ENCODE assay signal across 23 cellular contexts in genomic region chr2:239998006-239998405, GRCh38. TPM values are rescaled to one million over a fixed set of nuclear protein-coding genes. Genes with fewer than 3 reads are reported as not detected.
A peak's percentile ranks its signal among the peaks of the same experiment; 100 is the strongest.
DNase-seq lines count a peak whose midpoint lies in the region; ATAC-seq and FAIRE-seq lines count a peak whose summit lies in the region.
"Had no signal": no experiment of that assay in that cellular context is flagged by ENCODE, and none has a peak within 500 bp of the region (broad histone marks: within the 10 kb centered on the region; RNA-seq: fewer than 3 reads in every experiment).

No MANE protein-coding gene starts in this region.

- H3K4me1 ChIP-seq in NT2/D1 (ENCODE audit: insufficient read depth, insufficient read length): peaks cover 5% of the 10 kb centered on the region
- H3K4me1 ChIP-seq in small intestine (ENCODE audit: control insufficient read depth in 2 of 2, insufficient read depth in 1 of 2, low read depth in 1 of 2, low read length in 1 of 2): no peaks in the 10 kb centered on the region

- no peak for ATAC-seq in memory B cell (ENCODE audit: low read depth)
- ATAC-seq in stimulated activated naive CD8-positive, alpha-beta T cell treated with anti-CD3 and anti-CD28 coated beads, Interleukin-15, amount 100 ng/mL, for 72 hours: no peak

- H3K36me3 ChIP-seq in NT2/D1 (ENCODE audit: insufficient read depth, insufficient read length, low read length) (peaks cover 62% of the 10 kb centered on the region), small intestine (ENCODE audit: control insufficient read depth in 2 of 2, insufficient read depth in 2 of 2, low read length in 2 of 2) (peaks cover 11 to 22% of the 10 kb centered on the region in 2 donors)

- H3K9ac ChIP-seq in NT2/D1 (ENCODE audit: insufficient read length, low read depth): peak overlapping the region; percentile 46

- H3K9me3 ChIP-seq in NT2/D1 (ENCODE audit: insufficient read depth, low read length) (no peaks in the 10 kb centered on the region), small intestine (ENCODE audit: control insufficient read depth, low read depth) (no peaks in the 10 kb centered on the region)

- no peaks in the 10 kb centered on the region for H3K9me3 Mint-ChIP-seq in activated naive CD4-positive, alpha-beta T cell treated with anti-CD3 and anti-CD28 coated beads for 36 hours
- H3K9me3 Mint-ChIP-seq in memory B cell: no peaks in the 10 kb centered on the region
- no peaks in the 10 kb centered on the region for H3K9me3 Mint-ChIP-seq in stimulated activated naive CD8-positive, alpha-beta T cell treated with anti-CD3 and anti-CD28 coated beads, Interleukin-15, amount 100 ng/mL, for 72 hours

- H3K4me3 ChIP-seq in NT2/D1 (ENCODE audit: insufficient read length, low read depth) (no peak overlapping the region), small intestine (ENCODE audit: low read depth in 1 of 2, low read length in 2 of 2) (no peak overlapping the region)
- H3K4me3 ChIP-seq: PC-9 had no signal

- DNase-seq in activated naive CD4-positive, alpha-beta T cell treated with anti-CD3 and anti-CD28 coated beads for 36 hours: no peak
- DNase-seq in activated naive CD4-positive, alpha-beta T cell (lab: John Stamatoyannopoulos, UW): no peak
- DNase-seq in NT2/D1 (ENCODE audit: low read depth, low spot score) (no peak), memory B cell (ENCODE audit: low spot score in 2 of 2) (no peak), small intestine (peak; percentile 82), retina (no peak)
- no peak for DNase-seq in stimulated activated naive CD4-positive, alpha-beta T cell treated with Interleukin-2 at 50 U/mL for 16 hours (lab: John Stamatoyannopoulos, UW)
- DNase-seq in stimulated activated naive CD8-positive, alpha-beta T cell treated with anti-CD3 and anti-CD28 coated beads, Interleukin-15, amount 100 ng/mL, for 72 hours: no peak
- DNase-seq: 8988T, DMS 273 treated with DMSO at 0.1 percent for 48 hours, DND-41, HCEC 1CT, IMR-90, NCI-H1417, NCI-H187, NCI-H2107, NCI-H510A treated with DMSO at 0.1 percent for 48 hours, PC-9 had no signal

- intact Hi-C loops in activated naive CD4-positive, alpha-beta T cell treated with anti-CD3 and anti-CD28 coated beads for 36 hours (cut with micrococcal nuclease): no loop called here

- no peaks in the 10 kb centered on the region for H3K27me3 Mint-ChIP-seq in activated naive CD4-positive, alpha-beta T cell treated with anti-CD3 and anti-CD28 coated beads for 36 hours (ENCODE audit: low read depth)
- H3K27me3 Mint-ChIP-seq in memory B cell: no peaks in the 10 kb centered on the region
- no peaks in the 10 kb centered on the region for H3K27me3 Mint-ChIP-seq in stimulated activated naive CD8-positive, alpha-beta T cell treated with anti-CD3 and anti-CD28 coated beads, Interleukin-15, amount 100 ng/mL, for 72 hours

- peak overlapping the region; percentile 36 for H3K27ac Mint-ChIP-seq in activated naive CD4-positive, alpha-beta T cell treated with anti-CD3 and anti-CD28 coated beads for 36 hours
- H3K27ac Mint-ChIP-seq in memory B cell: peak overlapping the region; percentile 51
- H3K27ac Mint-ChIP-seq in stimulated activated naive CD8-positive, alpha-beta T cell treated with anti-CD3 and anti-CD28 coated beads, Interleukin-15, amount 100 ng/mL, for 72 hours: peak overlapping the region in 1 of 2 donors; percentile 38

- H3K27me3 ChIP-seq in NT2/D1 (ENCODE audit: insufficient read depth, insufficient read length) (no peaks in the 10 kb centered on the region), small intestine (ENCODE audit: control insufficient read depth in 2 of 2, insufficient read depth in 2 of 2, low read length in 2 of 2) (no peaks in the 10 kb centered on the region)

- WGBS in small intestine, 3 donors: 11 to 62% (median 46%) methylated on average over 5 of the region's 5 CpGs

- no peak overlapping the region for H3K4me3 Mint-ChIP-seq in activated naive CD4-positive, alpha-beta T cell treated with anti-CD3 and anti-CD28 coated beads for 36 hours
- H3K4me3 Mint-ChIP-seq in memory B cell: no peak overlapping the region
- no peak overlapping the region for H3K4me3 Mint-ChIP-seq in stimulated activated naive CD8-positive, alpha-beta T cell treated with anti-CD3 and anti-CD28 coated beads, Interleukin-15, amount 100 ng/mL, for 72 hours

- no peaks in the 10 kb centered on the region for H3K4me1 Mint-ChIP-seq in activated naive CD4-positive, alpha-beta T cell treated with anti-CD3 and anti-CD28 coated beads for 36 hours (ENCODE audit: low read depth)
- H3K4me1 Mint-ChIP-seq in memory B cell: no peaks in the 10 kb centered on the region
- no peaks in the 10 kb centered on the region for H3K4me1 Mint-ChIP-seq in stimulated activated naive CD8-positive, alpha-beta T cell treated with anti-CD3 and anti-CD28 coated beads, Interleukin-15, amount 100 ng/mL, for 72 hours

- no peak for FAIRE-seq in small intestine (lab: Jason Lieb, UNC)
- FAIRE-seq: HTR-8/SVneo had no signal

- CTCF ChIA-PET in activated naive CD4-positive, alpha-beta T cell treated with anti-CD3 and anti-CD28 coated beads for 36 hours (lab: Charles Lee): interaction anchor here (1.3 kb wide), 1 partner anchor 63 kb away, joined by 3 read pairs; no protein-coding TSS in a partner anchor

- H3K36me3 Mint-ChIP-seq in activated naive CD4-positive, alpha-beta T cell treated with anti-CD3 and anti-CD28 coated beads for 36 hours (ENCODE audit: low read depth): peaks cover 27% of the 10 kb centered on the region
- H3K36me3 Mint-ChIP-seq in memory B cell: peaks cover 31% of the 10 kb centered on the region

- H3K27ac ChIP-seq in small intestine (ENCODE audit: low read depth in 1 of 2, low read length in 1 of 2): peak overlapping the region; percentile 35 to 41
- H3K27ac ChIP-seq: PC-9, RWPE1 had no signal

RNA-seq across cellular contexts. Expression of gene NDUFA10, which starts 27.1 kb away (rescaled TPM):
- 100 to 1,000 TPM; 134 to 142 TPM for total RNA-seq in activated naive CD4-positive, alpha-beta T cell treated with anti-CD3 and anti-CD28 coated beads for 36 hours
- 100 to 1,000 TPM; 129 to 145 (median 132) TPM for polyA plus RNA-seq in small intestine

RNA-seq across cellular contexts. Expression of gene OR6B2, which starts 32.2 kb away (rescaled TPM):
- total RNA-seq in activated naive CD4-positive, alpha-beta T cell treated with anti-CD3 and anti-CD28 coated beads for 36 hours: not detected
- not detected for polyA plus RNA-seq in small intestine
- total RNA-seq: G401, IMR-90, M059J, PC-9 had no signal
- polyA plus RNA-seq: AG04450, IMR-90 had no signal

RNA-seq across cellular contexts. Expression of gene OR6B3, which starts 55.3 kb away (rescaled TPM):
- not detected for total RNA-seq in activated naive CD4-positive, alpha-beta T cell treated with anti-CD3 and anti-CD28 coated beads for 36 hours
- not detected for polyA plus RNA-seq in small intestine
- total RNA-seq: G401, IMR-90, M059J, PC-9 had no signal
- polyA plus RNA-seq: AG04450, IMR-90 had no signal
